ENCODE assay signal across 15 cellular contexts in the genomic region with DNA sequence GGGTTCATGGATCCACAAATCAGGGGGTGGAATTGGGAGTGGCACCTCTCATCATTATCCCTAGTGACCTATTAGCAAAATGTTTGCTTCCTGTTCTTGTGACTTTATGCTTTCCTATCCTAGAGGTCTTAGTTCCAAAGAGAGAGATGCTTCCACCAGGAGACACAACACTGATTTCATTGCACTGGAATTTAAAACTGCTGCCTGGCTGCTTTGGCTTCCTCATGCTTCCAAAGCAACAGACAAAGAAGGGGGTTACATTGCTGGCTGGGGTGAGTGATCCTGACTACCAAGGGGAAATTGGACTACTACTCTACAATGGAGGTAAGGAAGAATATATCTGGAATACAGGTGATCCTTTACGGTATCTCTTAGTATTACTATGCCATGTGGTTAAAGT.
DNase-seq lines count a peak whose midpoint lies in the region; TF ChIP-seq lines count a peak whose summit lies in the region.
"Had no signal": no experiment of that assay in that cellular context is flagged by ENCODE, and none has a peak within 500 bp of the region (broad histone marks: within the 10 kb centered on the region; RNA-seq: fewer than 3 reads in every experiment).

No MANE protein-coding gene starts in this region.

- H3K4me3 Mint-ChIP-seq in HFFc6: no peak overlapping the region
- H3K4me3 Mint-ChIP-seq: CD14-positive monocyte had no signal

- no peaks in the 10 kb centered on the region for H3K9me3 Mint-ChIP-seq in HFFc6

- TF ChIP-seq CTCF in AG04449 (IDR thresholded peaks at IDR 0.05; ENCODE audit: insufficient read depth, low read length, missing control alignments): no peak
- no peak for TF ChIP-seq CTCF in HFFc6 (IDR thresholded peaks at IDR 0.05)
- no peak for TF ChIP-seq CTCF in brain microvascular endothelial cell (IDR thresholded peaks at IDR 0.05; ENCODE audit: low read depth, low read length, missing control alignments)

- no peak overlapping the region for H3K4me3 ChIP-seq in AG04449 (ENCODE audit: low read depth, low read length)
- H3K4me3 ChIP-seq in brain microvascular endothelial cell (ENCODE audit: low read depth, low read length): no peak overlapping the region
- H3K4me3 ChIP-seq: GM12878, K562 had no signal

- no peaks in the 10 kb centered on the region; the same call in 1 of the 2 replicates for H3K27me3 Mint-ChIP-seq in HFFc6 (ENCODE audit: insufficient read depth)

- H3K27ac ChIP-seq in brain microvascular endothelial cell: no peak overlapping the region
- H3K27ac ChIP-seq: HL-60 had no signal

- H3K36me3 Mint-ChIP-seq in HFFc6 (ENCODE audit: low read depth): no peaks in the 10 kb centered on the region
- H3K36me3 Mint-ChIP-seq: CD14-positive monocyte had no signal

- in situ Hi-C loops in brain microvascular endothelial cell (cut with HindIII; ENCODE audit: low pct_ligation_motif_present, low sequenced_read_pairs): no loop called here

- peak; percentile 19 for DNase-seq in AG04449 (ENCODE audit: low read depth, low spot score)
- DNase-seq in HFFc6: peak; percentile 2
- peak; percentile 32 for DNase-seq in brain microvascular endothelial cell
- DNase-seq in kidney tubule cell (ENCODE audit: low spot score): peak; percentile 85
- no peak for DNase-seq in mucosa of gallbladder (ENCODE audit: low spot score)
- no peak for DNase-seq in NCI-H2227 (lab: John Stamatoyannopoulos, UW; ENCODE audit: unreplicated experiment)
- no peak for DNase-seq in activated CD4-positive, alpha-beta T cell treated with anti-CD3 and anti-CD28 coated beads for 48 hours
- no peak for DNase-seq in HK-2 (ENCODE audit: unreplicated experiment)
- DNase-seq: 8988T, NCI-H146, PC-3 had no signal

- no peaks in the 10 kb centered on the region for H3K36me3 ChIP-seq in brain microvascular endothelial cell (replicated peaks)

- CTCF ChIA-PET in AG04449 (lab: Yijun Ruan, JAX): no interaction called here

- H3K27ac Mint-ChIP-seq in HFFc6: no peak overlapping the region

- no peaks in the 10 kb centered on the region for H3K27me3 ChIP-seq in brain microvascular endothelial cell (replicated peaks)

- H3K4me1 Mint-ChIP-seq in HFFc6 (ENCODE audit: low read depth): peaks cover 6% of the 10 kb centered on the region
- H3K4me1 Mint-ChIP-seq: CD14-positive monocyte had no signal

- POLR2A ChIA-PET in AG04449 (lab: Yijun Ruan, JAX): no interaction called here

Comparison
In these comparisons a context has a peak if more than half of its experiments do, and no peak if none do; other contexts are left out.
1. DNase-seq: peak in AG04449 (single experiment), HFFc6 (single experiment), brain microvascular endothelial cell (single experiment) and kidney tubule cell (single experiment); none in mucosa of gallbladder (single experiment), NCI-H2227 (single experiment), activated CD4-positive, alpha-beta T cell treated with anti-CD3 and anti-CD28 coated beads for 48 hours (single experiment) and HK-2 (single experiment).